Comparison of ENCODE assay signal across 8 cellular contexts in genomic region chr14:89165189-89165809, GRCh38.
DNase-seq lines count a peak whose midpoint lies in the region; ATAC-seq and FAIRE-seq lines count a peak whose summit lies in the region.

No MANE protein-coding gene starts in this region.

- peaks cover 32% of the 10 kb centered on the region for H3K36me3 ChIP-seq in thymus (ENCODE audit: control insufficient read depth, insufficient read depth)

- no peaks in the 10 kb centered on the region for H3K4me1 ChIP-seq in thymus (ENCODE audit: control insufficient read depth, insufficient read depth, low read length)

- WGBS in thymus: 15% methylated on average over 9 of the region's 9 CpGs

- no peak for FAIRE-seq in urothelium cell line (lab: Jason Lieb, UNC)

- H3K27ac ChIP-seq in thymus (ENCODE audit: low read depth): peak overlapping the region; percentile 56

- peak; percentile 47 for ATAC-seq in GM18508 (IDR thresholded peaks at IDR 0.05; ENCODE audit: insufficient read depth, unreplicated experiment)
- ATAC-seq in GM21723 (IDR thresholded peaks at IDR 0.05; ENCODE audit: unreplicated experiment): peak; percentile 76

- no peaks in the 10 kb centered on the region for H3K9me3 ChIP-seq in thymus (ENCODE audit: control insufficient read depth)

- no peak overlapping the region for H3K4me3 ChIP-seq in thymus (ENCODE audit: low read length)

- DNase-seq in NAMALWA (ENCODE audit: low spot score) (peak; percentile 19), glomerular endothelial cell (ENCODE audit: extremely low read depth, low read depth, low spot score) (peak; percentile 60), NCI-H82 treated with DMSO at 0.1 percent for 48 hours (lab: John Stamatoyannopoulos, UW; ENCODE audit: unreplicated experiment) (no peak), NCI-H1694 (lab: John Stamatoyannopoulos, UW) (no peak), urothelium cell line (ENCODE audit: low spot score) (no peak)

- H3K27me3 ChIP-seq in thymus (ENCODE audit: control insufficient read depth, insufficient read depth): no peaks in the 10 kb centered on the region

Comparison
In these comparisons a context has a peak if more than half of its experiments do, and no peak if none do; other contexts are left out.
1. DNase-seq: peak in NAMALWA (single experiment) and glomerular endothelial cell (single experiment); none in NCI-H82 treated with DMSO at 0.1 percent for 48 hours (single experiment), NCI-H1694 (single experiment) and urothelium cell line (single experiment).